In genomic region chr17:8372422-8372821, GRCh38 we compare ENCODE assay signal across 1 cellular context.
TF ChIP-seq lines count a peak whose summit lies in the region.

No MANE protein-coding gene starts in this region.

TF ChIP-seq in endothelial cell of umbilical vein, 7 proteins besides CTCF, POLR2A, EP300 and RAD21:
- TF ChIP-seq FOS (IDR thresholded peaks at IDR 0.05; ENCODE audit: borderline replicate concordance, insufficient read depth, low read length) (no peak), EZH2 (IDR thresholded peaks at IDR 0.05; ENCODE audit: borderline replicate concordance, low read depth, low read length, severe bottlenecking) (no peak), MYC (IDR thresholded peaks at IDR 0.05; ENCODE audit: low read depth, low read length) (no peak), JUN (IDR thresholded peaks at IDR 0.05; ENCODE audit: borderline replicate concordance, insufficient read depth, insufficient read length, low read depth) (no peak), POLR2AphosphoS5 (IDR thresholded peaks at IDR 0.05; ENCODE audit: insufficient read depth, low read depth, low read length) (no peak), GATA2 (IDR thresholded peaks at IDR 0.05; ENCODE audit: insufficient read depth, insufficient read length, low read depth, low read length) (no peak), MAX (IDR thresholded peaks at IDR 0.05; ENCODE audit: insufficient read depth, insufficient read length) (no peak)
